In the genomic region with DNA sequence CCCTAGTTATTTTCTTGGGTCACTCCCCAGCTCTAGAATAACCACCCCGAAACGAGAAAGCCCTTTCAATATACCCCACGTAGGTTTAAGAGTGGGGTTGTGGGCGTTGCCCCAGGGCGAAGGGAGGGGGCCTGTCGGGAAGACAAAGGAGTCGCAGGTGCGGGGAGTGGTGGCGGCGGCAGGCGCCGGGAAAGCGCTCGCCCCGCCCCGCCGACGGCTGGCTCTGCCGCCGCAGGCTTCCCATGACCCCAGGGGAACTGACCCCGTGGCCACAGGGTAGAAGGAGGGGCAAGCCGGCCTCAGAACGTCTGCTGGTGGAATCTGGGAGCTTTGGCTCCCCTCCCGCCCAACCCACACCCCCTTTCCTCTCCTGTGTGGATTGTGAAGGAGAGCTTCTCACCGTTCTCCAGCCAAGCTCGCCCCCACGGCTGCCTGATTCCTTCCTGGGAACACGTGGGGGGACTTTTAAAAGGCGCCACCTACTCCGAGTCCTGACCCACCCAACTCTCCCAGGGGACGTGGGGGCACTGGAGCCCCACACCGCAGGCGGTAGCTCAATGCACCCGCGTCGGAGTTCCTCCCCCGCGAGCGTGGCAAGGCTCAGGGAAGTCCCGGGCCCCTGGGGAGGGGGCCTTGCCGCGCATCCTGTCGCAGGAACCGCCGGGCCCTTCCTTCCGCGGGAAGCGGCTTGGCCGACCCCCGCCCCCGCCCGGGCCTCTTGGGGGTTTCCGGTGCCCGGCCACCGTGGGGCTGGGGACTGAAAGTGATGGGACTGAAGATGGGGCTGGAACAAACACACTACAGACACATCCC, we compare ENCODE assay signal across 1 cellular context.
TF ChIP-seq lines count a peak whose summit lies in the region.

No MANE protein-coding gene starts in this region.

TF ChIP-seq in K562, 482 proteins besides CTCF, POLR2A, EP300 and RAD21 (continued from another document and continues in another):
- no peak for TF ChIP-seq ZNF263 (CRISPR knock-in tag; IDR thresholded peaks at IDR 0.05; ENCODE audit: borderline replicate concordance)
- TF ChIP-seq SETDB1 (IDR thresholded peaks at IDR 0.05; ENCODE audit: low read length): no peak
- no peak for TF ChIP-seq ZNF586 (CRISPR knock-in tag; conservative IDR thresholded peaks at IDR 0.05)
- TF ChIP-seq SAFB (IDR thresholded peaks at IDR 0.05; ENCODE audit: borderline replicate concordance, low read depth, low read length): no peak
- 0 out of 4 replicates have a peak, but pooled peaks of 1 of the 2 experiments have one; percentile 30 for TF ChIP-seq TRIM24 (IDR thresholded peaks at IDR 0.05)
- TF ChIP-seq MCM7 (IDR thresholded peaks at IDR 0.05): no peak
- TF ChIP-seq, protein P1, sequence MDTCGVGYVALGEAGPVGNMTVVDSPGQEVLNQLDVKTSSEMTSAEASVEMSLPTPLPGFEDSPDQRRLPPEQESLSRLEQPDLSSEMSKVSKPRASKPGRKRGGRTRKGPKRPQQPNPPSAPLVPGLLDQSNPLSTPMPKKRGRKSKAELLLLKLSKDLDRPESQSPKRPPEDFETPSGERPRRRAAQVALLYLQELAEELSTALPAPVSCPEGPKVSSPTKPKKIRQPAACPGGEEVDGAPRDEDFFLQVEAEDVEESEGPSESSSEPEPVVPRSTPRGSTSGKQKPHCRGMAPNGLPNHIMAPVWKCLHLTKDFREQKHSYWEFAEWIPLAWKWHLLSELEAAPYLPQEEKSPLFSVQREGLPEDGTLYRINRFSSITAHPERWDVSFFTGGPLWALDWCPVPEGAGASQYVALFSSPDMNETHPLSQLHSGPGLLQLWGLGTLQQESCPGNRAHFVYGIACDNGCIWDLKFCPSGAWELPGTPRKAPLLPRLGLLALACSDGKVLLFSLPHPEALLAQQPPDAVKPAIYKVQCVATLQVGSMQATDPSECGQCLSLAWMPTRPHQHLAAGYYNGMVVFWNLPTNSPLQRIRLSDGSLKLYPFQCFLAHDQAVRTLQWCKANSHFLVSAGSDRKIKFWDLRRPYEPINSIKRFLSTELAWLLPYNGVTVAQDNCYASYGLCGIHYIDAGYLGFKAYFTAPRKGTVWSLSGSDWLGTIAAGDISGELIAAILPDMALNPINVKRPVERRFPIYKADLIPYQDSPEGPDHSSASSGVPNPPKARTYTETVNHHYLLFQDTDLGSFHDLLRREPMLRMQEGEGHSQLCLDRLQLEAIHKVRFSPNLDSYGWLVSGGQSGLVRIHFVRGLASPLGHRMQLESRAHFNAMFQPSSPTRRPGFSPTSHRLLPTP (IDR thresholded peaks at IDR 0.05; ENCODE audit: borderline replicate concordance, extremely low read depth, insufficient read length): no peak
- 0 out of 2 replicates have a peak, but pooled peaks have one; percentile 3 for TF ChIP-seq TEAD4 (IDR thresholded peaks at IDR 0.05; ENCODE audit: low read length)
- TF ChIP-seq TEAD4 (CRISPR knock-in tag; IDR thresholded peaks at IDR 0.05; ENCODE audit: borderline replicate concordance): no peak
- peak; percentile 54; the same call in 1 of the 2 replicates for TF ChIP-seq HDAC6 (IDR thresholded peaks at IDR 0.05; ENCODE audit: low read depth, low read length)
- no peak for TF ChIP-seq NCOA2 (IDR thresholded peaks at IDR 0.05; ENCODE audit: partially characterized antibody in 2 of 2)
- TF ChIP-seq TBP (optimal IDR thresholded peaks at IDR 0.05; ENCODE audit: low read depth, low read length): no peak
- no peak for TF ChIP-seq POLR3G (IDR thresholded peaks at IDR 0.05; ENCODE audit: extremely low read depth, insufficient read length, insufficient replicate concordance)
- no peak for TF ChIP-seq ARNT (IDR thresholded peaks at IDR 0.05)
- no peak for TF ChIP-seq RBM25 (IDR thresholded peaks at IDR 0.05; ENCODE audit: low read depth, low read length, severe bottlenecking)
- TF ChIP-seq ZNF316 (IDR thresholded peaks at IDR 0.05): no peak
- no peak for TF ChIP-seq CCAR2 (IDR thresholded peaks at IDR 0.05; ENCODE audit: low read depth, low read length)
- TF ChIP-seq NFXL1 (CRISPR knock-in tag; IDR thresholded peaks at IDR 0.05): no peak
- TF ChIP-seq MEIS2 (IDR thresholded peaks at IDR 0.05; ENCODE audit: partially characterized antibody): peak; percentile 37
- TF ChIP-seq FOXK1 (CRISPR knock-in tag; IDR thresholded peaks at IDR 0.05; ENCODE audit: borderline replicate concordance): 0 out of 2 replicates have a peak, but pooled peaks have one; percentile 76
- 0 out of 2 replicates have a peak, but pooled peaks have one; percentile 9 for TF ChIP-seq MEF2A (IDR thresholded peaks at IDR 0.05; ENCODE audit: control insufficient read depth, low read depth, low read length)
- TF ChIP-seq CTBP1 (IDR thresholded peaks at IDR 0.05; ENCODE audit: borderline replicate concordance): peak; percentile 40; the same call in 1 of the 2 replicates
- TF ChIP-seq, protein P2, sequence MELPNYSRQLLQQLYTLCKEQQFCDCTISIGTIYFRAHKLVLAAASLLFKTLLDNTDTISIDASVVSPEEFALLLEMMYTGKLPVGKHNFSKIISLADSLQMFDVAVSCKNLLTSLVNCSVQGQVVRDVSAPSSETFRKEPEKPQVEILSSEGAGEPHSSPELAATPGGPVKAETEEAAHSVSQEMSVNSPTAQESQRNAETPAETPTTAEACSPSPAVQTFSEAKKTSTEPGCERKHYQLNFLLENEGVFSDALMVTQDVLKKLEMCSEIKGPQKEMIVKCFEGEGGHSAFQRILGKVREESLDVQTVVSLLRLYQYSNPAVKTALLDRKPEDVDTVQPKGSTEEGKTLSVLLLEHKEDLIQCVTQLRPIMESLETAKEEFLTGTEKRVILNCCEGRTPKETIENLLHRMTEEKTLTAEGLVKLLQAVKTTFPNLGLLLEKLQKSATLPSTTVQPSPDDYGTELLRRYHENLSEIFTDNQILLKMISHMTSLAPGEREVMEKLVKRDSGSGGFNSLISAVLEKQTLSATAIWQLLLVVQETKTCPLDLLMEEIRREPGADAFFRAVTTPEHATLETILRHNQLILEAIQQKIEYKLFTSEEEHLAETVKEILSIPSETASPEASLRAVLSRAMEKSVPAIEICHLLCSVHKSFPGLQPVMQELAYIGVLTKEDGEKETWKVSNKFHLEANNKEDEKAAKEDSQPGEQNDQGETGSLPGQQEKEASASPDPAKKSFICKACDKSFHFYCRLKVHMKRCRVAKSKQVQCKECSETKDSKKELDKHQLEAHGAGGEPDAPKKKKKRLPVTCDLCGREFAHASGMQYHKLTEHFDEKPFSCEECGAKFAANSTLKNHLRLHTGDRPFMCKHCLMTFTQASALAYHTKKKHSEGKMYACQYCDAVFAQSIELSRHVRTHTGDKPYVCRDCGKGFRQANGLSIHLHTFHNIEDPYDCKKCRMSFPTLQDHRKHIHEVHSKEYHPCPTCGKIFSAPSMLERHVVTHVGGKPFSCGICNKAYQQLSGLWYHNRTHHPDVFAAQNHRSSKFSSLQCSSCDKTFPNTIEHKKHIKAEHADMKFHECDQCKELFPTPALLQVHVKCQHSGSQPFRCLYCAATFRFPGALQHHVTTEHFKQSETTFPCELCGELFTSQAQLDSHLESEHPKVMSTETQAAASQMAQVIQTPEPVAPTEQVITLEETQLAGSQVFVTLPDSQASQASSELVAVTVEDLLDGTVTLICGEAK (IDR thresholded peaks at IDR 0.05): 0 out of 2 replicates have a peak, but pooled peaks have one; percentile 24
- TF ChIP-seq, protein P2 (CRISPR knock-in tag; IDR thresholded peaks at IDR 0.05): no peak
- no peak for TF ChIP-seq ASH1L (IDR thresholded peaks at IDR 0.05; ENCODE audit: borderline replicate concordance, low read depth, partially characterized antibody)
- TF ChIP-seq ZNF57 (CRISPR knock-in tag; IDR thresholded peaks at IDR 0.05): no peak
- no peak for TF ChIP-seq CSDE1 (IDR thresholded peaks at IDR 0.05)
- TF ChIP-seq, protein P3, sequence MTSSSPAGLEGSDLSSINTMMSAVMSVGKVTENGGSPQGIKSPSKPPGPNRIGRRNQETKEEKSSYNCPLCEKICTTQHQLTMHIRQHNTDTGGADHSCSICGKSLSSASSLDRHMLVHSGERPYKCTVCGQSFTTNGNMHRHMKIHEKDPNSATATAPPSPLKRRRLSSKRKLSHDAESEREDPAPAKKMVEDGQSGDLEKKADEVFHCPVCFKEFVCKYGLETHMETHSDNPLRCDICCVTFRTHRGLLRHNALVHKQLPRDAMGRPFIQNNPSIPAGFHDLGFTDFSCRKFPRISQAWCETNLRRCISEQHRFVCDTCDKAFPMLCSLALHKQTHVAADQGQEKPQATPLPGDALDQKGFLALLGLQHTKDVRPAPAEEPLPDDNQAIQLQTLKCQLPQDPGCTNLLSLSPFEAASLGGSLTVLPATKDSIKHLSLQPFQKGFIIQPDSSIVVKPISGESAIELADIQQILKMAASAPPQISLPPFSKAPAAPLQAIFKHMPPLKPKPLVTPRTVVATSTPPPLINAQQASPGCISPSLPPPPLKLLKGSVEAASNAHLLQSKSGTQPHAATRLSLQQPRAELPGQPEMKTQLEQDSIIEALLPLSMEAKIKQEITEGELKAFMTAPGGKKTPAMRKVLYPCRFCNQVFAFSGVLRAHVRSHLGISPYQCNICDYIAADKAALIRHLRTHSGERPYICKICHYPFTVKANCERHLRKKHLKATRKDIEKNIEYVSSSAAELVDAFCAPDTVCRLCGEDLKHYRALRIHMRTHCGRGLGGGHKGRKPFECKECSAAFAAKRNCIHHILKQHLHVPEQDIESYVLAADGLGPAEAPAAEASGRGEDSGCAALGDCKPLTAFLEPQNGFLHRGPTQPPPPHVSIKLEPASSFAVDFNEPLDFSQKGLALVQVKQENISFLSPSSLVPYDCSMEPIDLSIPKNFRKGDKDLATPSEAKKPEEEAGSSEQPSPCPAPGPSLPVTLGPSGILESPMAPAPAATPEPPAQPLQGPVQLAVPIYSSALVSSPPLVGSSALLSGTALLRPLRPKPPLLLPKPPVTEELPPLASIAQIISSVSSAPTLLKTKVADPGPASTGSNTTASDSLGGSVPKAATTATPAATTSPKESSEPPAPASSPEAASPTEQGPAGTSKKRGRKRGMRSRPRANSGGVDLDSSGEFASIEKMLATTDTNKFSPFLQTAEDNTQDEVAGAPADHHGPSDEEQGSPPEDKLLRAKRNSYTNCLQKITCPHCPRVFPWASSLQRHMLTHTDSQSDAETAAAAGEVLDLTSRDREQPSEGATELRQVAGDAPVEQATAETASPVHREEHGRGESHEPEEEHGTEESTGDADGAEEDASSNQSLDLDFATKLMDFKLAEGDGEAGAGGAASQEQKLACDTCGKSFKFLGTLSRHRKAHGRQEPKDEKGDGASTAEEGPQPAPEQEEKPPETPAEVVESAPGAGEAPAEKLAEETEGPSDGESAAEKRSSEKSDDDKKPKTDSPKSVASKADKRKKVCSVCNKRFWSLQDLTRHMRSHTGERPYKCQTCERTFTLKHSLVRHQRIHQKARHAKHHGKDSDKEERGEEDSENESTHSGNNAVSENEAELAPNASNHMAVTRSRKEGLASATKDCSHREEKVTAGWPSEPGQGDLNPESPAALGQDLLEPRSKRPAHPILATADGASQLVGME (CRISPR knock-in tag; IDR thresholded peaks at IDR 0.05): no peak
- TF ChIP-seq KDM1A (IDR thresholded peaks at IDR 0.05): no peak
- TF ChIP-seq, protein P4, sequence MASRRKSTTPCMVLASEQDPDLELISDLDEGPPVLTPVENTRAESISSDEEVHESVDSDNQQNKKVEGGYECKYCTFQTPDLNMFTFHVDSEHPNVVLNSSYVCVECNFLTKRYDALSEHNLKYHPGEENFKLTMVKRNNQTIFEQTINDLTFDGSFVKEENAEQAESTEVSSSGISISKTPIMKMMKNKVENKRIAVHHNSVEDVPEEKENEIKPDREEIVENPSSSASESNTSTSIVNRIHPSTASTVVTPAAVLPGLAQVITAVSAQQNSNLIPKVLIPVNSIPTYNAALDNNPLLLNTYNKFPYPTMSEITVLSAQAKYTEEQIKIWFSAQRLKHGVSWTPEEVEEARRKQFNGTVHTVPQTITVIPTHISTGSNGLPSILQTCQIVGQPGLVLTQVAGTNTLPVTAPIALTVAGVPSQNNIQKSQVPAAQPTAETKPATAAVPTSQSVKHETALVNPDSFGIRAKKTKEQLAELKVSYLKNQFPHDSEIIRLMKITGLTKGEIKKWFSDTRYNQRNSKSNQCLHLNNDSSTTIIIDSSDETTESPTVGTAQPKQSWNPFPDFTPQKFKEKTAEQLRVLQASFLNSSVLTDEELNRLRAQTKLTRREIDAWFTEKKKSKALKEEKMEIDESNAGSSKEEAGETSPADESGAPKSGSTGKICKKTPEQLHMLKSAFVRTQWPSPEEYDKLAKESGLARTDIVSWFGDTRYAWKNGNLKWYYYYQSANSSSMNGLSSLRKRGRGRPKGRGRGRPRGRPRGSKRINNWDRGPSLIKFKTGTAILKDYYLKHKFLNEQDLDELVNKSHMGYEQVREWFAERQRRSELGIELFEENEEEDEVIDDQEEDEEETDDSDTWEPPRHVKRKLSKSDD (conservative IDR thresholded peaks at IDR 0.05; ENCODE audit: low read length): no peak
- TF ChIP-seq ZKSCAN8 (CRISPR knock-in tag; IDR thresholded peaks at IDR 0.05): no peak
- no peak for TF ChIP-seq HDAC8 (tag; IDR thresholded peaks at IDR 0.05)
- TF ChIP-seq, protein P5, sequence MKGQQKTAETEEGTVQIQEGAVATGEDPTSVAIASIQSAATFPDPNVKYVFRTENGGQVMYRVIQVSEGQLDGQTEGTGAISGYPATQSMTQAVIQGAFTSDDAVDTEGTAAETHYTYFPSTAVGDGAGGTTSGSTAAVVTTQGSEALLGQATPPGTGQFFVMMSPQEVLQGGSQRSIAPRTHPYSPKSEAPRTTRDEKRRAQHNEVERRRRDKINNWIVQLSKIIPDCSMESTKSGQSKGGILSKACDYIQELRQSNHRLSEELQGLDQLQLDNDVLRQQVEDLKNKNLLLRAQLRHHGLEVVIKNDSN (CRISPR knock-in tag; IDR thresholded peaks at IDR 0.05): peak; percentile 58; the same call in 1 of the 2 replicates
- peak in 1 of 3 experiments; percentile 10 for TF ChIP-seq YY1 (IDR thresholded peaks at IDR 0.05; ENCODE audit: borderline replicate concordance in 1 of 3, control insufficient read depth in 1 of 3, extremely low read depth in 1 of 3, insufficient read depth in 3 of 3, insufficient read length in 1 of 3, insufficient replicate concordance in 2 of 3, low read depth in 1 of 3, low read length in 2 of 3)
- TF ChIP-seq GABPB1 (CRISPR knock-in tag; IDR thresholded peaks at IDR 0.05): 0 out of 2 replicates have a peak, but pooled peaks have one; percentile 50
